ENCODE assay signal across 8 cellular contexts in genomic region chrX:14039344-14039743, GRCh38. TPM values are rescaled to one million over a fixed set of nuclear protein-coding genes. Genes with fewer than 3 reads are reported as not detected.
DNase-seq lines count a peak whose midpoint lies in the region; ATAC-seq and TF ChIP-seq lines count a peak whose summit lies in the region.

No MANE protein-coding gene starts in this region.

- H3K27me3 Mint-ChIP-seq in stimulated activated naive B cell treated with anti-CD40 and anti-IgM and Interleukin-4, amounts not matched to agents 10 μg/mL and 1 μg/mL and 100 μg/mL, for 72 hours, result peaks cover 0 to 51% of the 10 kb centered on the region in 2 donors

- no peaks in the 10 kb centered on the region for H3K36me3 Mint-ChIP-seq in stimulated activated naive B cell treated with anti-CD40 and anti-IgM and Interleukin-4, amounts not matched to agents 10 μg/mL and 1 μg/mL and 100 μg/mL, for 72 hours

- no peaks in the 10 kb centered on the region for H3K9me3 ChIP-seq in WERI-Rb-1 (ENCODE audit: severe bottlenecking)

- no peak overlapping the region for H3K4me3 ChIP-seq in WERI-Rb-1 (ENCODE audit: low read depth, low read length)

- no peak overlapping the region for H3K27ac Mint-ChIP-seq in stimulated activated naive B cell treated with anti-CD40 and anti-IgM and Interleukin-4, amounts not matched to agents 10 μg/mL and 1 μg/mL and 100 μg/mL, for 72 hours

- no peaks in the 10 kb centered on the region for H3K36me3 ChIP-seq in WERI-Rb-1

- no peak overlapping the region for H3K27ac ChIP-seq in WERI-Rb-1

- peaks cover 72% of the 10 kb centered on the region for H3K27me3 ChIP-seq in WERI-Rb-1 (ENCODE audit: insufficient read depth, low read depth, severe bottlenecking)

- no peak overlapping the region for H3K4me3 Mint-ChIP-seq in stimulated activated naive B cell treated with anti-CD40 and anti-IgM and Interleukin-4, amounts not matched to agents 10 μg/mL and 1 μg/mL and 100 μg/mL, for 72 hours

- ATAC-seq in GM21723 (IDR thresholded peaks at IDR 0.05; ENCODE audit: unreplicated experiment), result peak; percentile 98
- ATAC-seq in stimulated activated naive B cell treated with anti-CD40 and anti-IgM and Interleukin-4, amounts not matched to agents 10 μg/mL and 1 μg/mL and 100 μg/mL, for 72 hours (replicated peaks), result peak; percentile 75 to 95

- no peaks in the 10 kb centered on the region for H3K9me3 Mint-ChIP-seq in stimulated activated naive B cell treated with anti-CD40 and anti-IgM and Interleukin-4, amounts not matched to agents 10 μg/mL and 1 μg/mL and 100 μg/mL, for 72 hours

- H3K4me1 Mint-ChIP-seq in stimulated activated naive B cell treated with anti-CD40 and anti-IgM and Interleukin-4, amounts not matched to agents 10 μg/mL and 1 μg/mL and 100 μg/mL, for 72 hours, result no peaks in the 10 kb centered on the region

- 0 out of 2 replicates have a peak, but pooled peaks have one; percentile 16 for TF ChIP-seq CTCF in WERI-Rb-1 (IDR thresholded peaks at IDR 0.05; ENCODE audit: low read depth, low read length)

- DNase-seq in DMS79 treated with DMSO at 0.1 percent for 48 hours (lab: John Stamatoyannopoulos, UW), result peak; percentile 1
- peak; percentile 5 for DNase-seq in NCI-H1105 (lab: John Stamatoyannopoulos, UW)
- DNase-seq in WERI-Rb-1, result peak; percentile 49
- DNase-seq in central memory CD4-positive, alpha-beta T cell, result peak; percentile 58
- peak; percentile 51 to 73 for DNase-seq in lung microvascular endothelial cell (ENCODE audit: low read depth in 2 of 2)
- DNase-seq in stimulated activated naive B cell treated with anti-CD40 and anti-IgM and Interleukin-4, amounts not matched to agents 10 μg/mL and 1 μg/mL and 100 μg/mL, for 72 hours, result peak; percentile 31
- DNase-seq in 8988T, result no peak

RNA-seq across cellular contexts. Expression of gene GEMIN8, which starts 9.7 kb away (rescaled TPM):
- total RNA-seq in lung microvascular endothelial cell, result 8.1 and 12.2 TPM in 2 replicates
